ENCODE assay signal across 21 cellular contexts in the genomic region with DNA sequence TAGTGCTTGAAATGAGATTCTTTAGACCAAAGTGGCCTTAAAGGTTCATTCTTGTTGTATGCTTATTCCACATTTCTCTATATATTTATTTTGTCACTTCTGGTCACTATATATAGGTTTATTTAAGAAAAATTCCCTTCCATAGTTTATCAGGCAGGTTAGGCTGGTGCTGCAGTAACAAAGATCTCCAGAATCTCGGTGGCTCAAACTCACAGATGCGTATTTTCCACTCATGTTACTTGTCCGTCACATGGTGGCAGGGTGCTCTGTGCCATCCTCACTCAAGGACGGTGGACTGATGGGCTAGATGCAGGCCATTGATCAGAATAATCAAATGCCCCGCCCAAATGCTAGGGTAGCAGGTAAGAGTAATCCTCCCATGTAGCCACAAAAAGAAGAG.
"Had no signal": no experiment of that assay in that cellular context is flagged by ENCODE, and none has a peak within 500 bp of the region (broad histone marks: within the 10 kb centered on the region; RNA-seq: fewer than 3 reads in every experiment).

No MANE protein-coding gene starts in this region.

- H3K4me3 ChIP-seq: mucosa of descending colon had no signal

- H3K27ac Mint-ChIP-seq: activated B cell treated with CpG ODN at 0.5 μM for 24 hours; activated CD4-positive, alpha-beta T cell treated with anti-CD3 and anti-CD28 coated beads for 36 hours; activated naive CD8-positive, alpha-beta T cell treated with anti-CD3 and anti-CD28 coated beads, Interleukin-2, amount 10 ng/mL, durations not matched to agents 7 days and 5 days; memory B cell; naive B cell; stimulated activated naive CD8-positive, alpha-beta T cell treated with anti-CD3 and anti-CD28 coated beads, Interleukin-15, Interleukin-2, amounts not matched to agents 100 ng/mL and 50 ng/mL, for 24 hours; T-helper 1 cell treated with Interleukin-12 subunit alpha and Interleukin-12 subunit beta and Interleukin-4 antibody, amounts not matched to agents 30 μg/mL and 1 μg/mL, for 36 hours had no signal

- H3K36me3 Mint-ChIP-seq: activated naive CD8-positive, alpha-beta T cell treated with anti-CD3 and anti-CD28 coated beads, Interleukin-2, amount 10 ng/mL, durations not matched to agents 7 days and 5 days; memory B cell; naive B cell had no signal

- H3K27me3 Mint-ChIP-seq: activated B cell treated with CpG ODN at 0.5 μM for 24 hours; activated CD4-positive, alpha-beta T cell treated with anti-CD3 and anti-CD28 coated beads for 36 hours; activated naive CD8-positive, alpha-beta T cell treated with anti-CD3 and anti-CD28 coated beads, Interleukin-2, amount 10 ng/mL, durations not matched to agents 7 days and 5 days; memory B cell; naive B cell; stimulated activated naive CD8-positive, alpha-beta T cell treated with anti-CD3 and anti-CD28 coated beads, Interleukin-15, Interleukin-2, amounts not matched to agents 100 ng/mL and 50 ng/mL, for 24 hours had no signal

- H3K27ac ChIP-seq: epithelial cell of prostate had no signal

- DNase-seq: activated B cell treated with CpG ODN at 0.5 μM for 24 hours; activated CD4-positive, alpha-beta T cell treated with anti-CD3 and anti-CD28 coated beads for 36 hours; activated CD4-positive, alpha-beta T cell treated with anti-CD3 and anti-CD28 coated beads, Interleukin-2, amount 50 U/mL, for 48 hours; activated naive CD4-positive, alpha-beta T cell treated with Interleukin-2 at 50 U/mL for 16 hours; activated naive CD8-positive, alpha-beta T cell treated with anti-CD3 and anti-CD28 coated beads, Interleukin-2, amount 10 ng/mL, durations not matched to agents 7 days and 5 days; activated T-cell treated with anti-CD3 and anti-CD28 coated beads, Interleukin-2, amount 50 U/mL, for 48 hours; amygdala; cortex of kidney; kidney glomerular epithelial cell; mucosa of descending colon; naive B cell; occipital lobe; posterior cingulate gyrus; stimulated activated CD4-positive, alpha-beta T cell treated with anti-CD3 and anti-CD28 coated beads, Interleukin-1b, Interleukin-23, amount 100 ng/mL, for 48 hours; T1000; trophoblast cell had no signal

- ATAC-seq: activated CD4-positive, alpha-beta T cell treated with anti-CD3 and anti-CD28 coated beads for 36 hours; mucosa of descending colon had no signal

- H3K9me3 Mint-ChIP-seq: activated B cell treated with CpG ODN at 0.5 μM for 24 hours; activated naive CD8-positive, alpha-beta T cell treated with anti-CD3 and anti-CD28 coated beads, Interleukin-2, amount 10 ng/mL, durations not matched to agents 7 days and 5 days; memory B cell; stimulated activated naive CD8-positive, alpha-beta T cell treated with anti-CD3 and anti-CD28 coated beads, Interleukin-15, Interleukin-2, amounts not matched to agents 100 ng/mL and 50 ng/mL, for 24 hours; T-helper 1 cell treated with Interleukin-12 subunit alpha and Interleukin-12 subunit beta and Interleukin-4 antibody, amounts not matched to agents 30 μg/mL and 1 μg/mL, for 36 hours had no signal

- H3K4me1 Mint-ChIP-seq: activated CD4-positive, alpha-beta T cell treated with anti-CD3 and anti-CD28 coated beads for 36 hours; activated naive CD8-positive, alpha-beta T cell treated with anti-CD3 and anti-CD28 coated beads, Interleukin-2, amount 10 ng/mL, durations not matched to agents 7 days and 5 days had no signal

- H3K9me3 ChIP-seq: mucosa of descending colon had no signal

- H3K4me3 Mint-ChIP-seq: activated B cell treated with CpG ODN at 0.5 μM for 24 hours; activated CD4-positive, alpha-beta T cell treated with anti-CD3 and anti-CD28 coated beads for 36 hours; activated naive CD8-positive, alpha-beta T cell treated with anti-CD3 and anti-CD28 coated beads, Interleukin-2, amount 10 ng/mL, durations not matched to agents 7 days and 5 days; memory B cell; naive B cell; stimulated activated naive CD8-positive, alpha-beta T cell treated with anti-CD3 and anti-CD28 coated beads, Interleukin-15, Interleukin-2, amounts not matched to agents 100 ng/mL and 50 ng/mL, for 24 hours; T-helper 1 cell treated with Interleukin-12 subunit alpha and Interleukin-12 subunit beta and Interleukin-4 antibody, amounts not matched to agents 30 μg/mL and 1 μg/mL, for 36 hours had no signal

- FAIRE-seq: bronchial epithelial cell had no signal
